In the genomic region with DNA sequence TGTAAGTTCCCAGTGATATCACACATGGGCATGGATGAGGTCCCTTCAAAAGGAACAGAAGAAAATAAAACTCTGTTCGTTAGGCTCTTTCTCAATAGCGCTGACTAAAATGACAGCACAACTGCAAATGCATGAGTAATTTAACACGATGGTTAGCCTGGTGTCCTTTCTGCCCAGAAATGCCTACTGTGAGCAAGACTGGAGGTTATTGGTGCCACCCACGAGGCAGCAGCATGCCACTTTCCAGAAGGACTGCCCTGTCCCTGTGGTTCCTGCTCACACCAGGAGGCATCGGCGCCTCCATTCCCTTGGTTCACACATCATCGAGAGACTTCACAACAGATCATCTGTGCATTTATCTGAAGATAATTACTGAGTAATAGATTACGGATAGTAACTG, we compare ENCODE assay signal across 17 cellular contexts.
"Had no signal": no experiment of that assay in that cellular context is flagged by ENCODE, and none has a peak within 500 bp of the region (broad histone marks: within the 10 kb centered on the region; RNA-seq: fewer than 3 reads in every experiment).

No MANE protein-coding gene starts in this region.

- H3K27ac Mint-ChIP-seq: mesothelial cell of epicardium, progenitor cell of endocrine pancreas had no signal

- H3K9me3 ChIP-seq: adrenal gland, lower lobe of right lung, right lobe of liver, transverse colon had no signal

- DNase-seq: activated CD4-positive, CD25-positive, alpha-beta regulatory T cell treated with anti-CD3 and anti-CD28 coated beads, Interleukin-2, amount 50 U/mL, for 72 hours; activated gamma-delta T cell treated with Interleukin-2 at 50 U/mL for 16 hours; adrenal gland; caudate nucleus; dermis blood vessel endothelial cell; glutamatergic neuron; lower lobe of right lung; occipital lobe; right lobe of liver; SHP77; stimulated activated CD4-positive, alpha-beta T cell treated with anti-CD3 and anti-CD28 coated beads, Interleukin-2, amount 100 ng/mL, for 24 hours; stimulated activated naive CD4-positive, alpha-beta T cell; substantia nigra; transverse colon had no signal

- H3K27ac ChIP-seq: adrenal gland, lower lobe of right lung, right lobe of liver, transverse colon had no signal

- ATAC-seq: lower lobe of right lung, right lobe of liver, SK-N-SH treated with all-trans-retinoic acid at 6 μM for 48 hours had no signal

- H3K27me3 ChIP-seq: adrenal gland, right lobe of liver, transverse colon had no signal

- H3K4me1 ChIP-seq: adrenal gland, right lobe of liver, transverse colon had no signal

- H3K27me3 Mint-ChIP-seq: progenitor cell of endocrine pancreas had no signal

- H3K4me3 Mint-ChIP-seq: mesothelial cell of epicardium had no signal

- H3K4me3 ChIP-seq: adrenal gland, lower lobe of right lung, right lobe of liver, transverse colon had no signal
